Comparison of ENCODE assay signal across 17 cellular contexts in the genomic region with DNA sequence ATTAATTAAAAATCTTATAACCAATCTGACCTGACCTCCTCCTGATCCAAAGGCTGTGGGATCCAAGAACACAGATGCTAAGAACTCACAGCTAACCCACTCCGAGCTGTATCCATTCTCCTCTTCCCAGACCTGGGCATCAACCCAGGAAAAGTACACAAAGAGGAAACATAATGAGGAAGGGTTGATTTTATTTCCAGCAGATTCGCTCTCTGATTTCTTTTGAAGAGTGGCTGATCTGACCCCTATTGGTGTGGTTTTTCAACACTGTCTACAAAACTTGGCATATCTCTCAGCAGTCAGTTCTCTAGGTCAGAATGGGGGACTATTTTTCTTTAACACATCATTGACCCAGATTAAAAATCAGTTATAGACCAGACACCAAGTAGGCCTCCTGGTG.
DNase-seq lines count a peak whose midpoint lies in the region; ATAC-seq, FAIRE-seq and TF ChIP-seq lines count a peak whose summit lies in the region.
"Had no signal": no experiment of that assay in that cellular context is flagged by ENCODE, and none has a peak within 500 bp of the region (broad histone marks: within the 10 kb centered on the region; RNA-seq: fewer than 3 reads in every experiment).

No MANE protein-coding gene starts in this region.

- H2BK20ac ChIP-seq in H9 (ENCODE audit: low read depth, low read length, poor library complexity, severe bottlenecking) = no peak overlapping the region

- H4K8ac ChIP-seq in H9 (replicated peaks; ENCODE audit: insufficient read length, low read depth, low read length) = no peak overlapping the region

- no peak overlapping the region for H4K5ac ChIP-seq in H9 (ENCODE audit: insufficient read length, low read depth, low read length)

- H3K79me1 ChIP-seq in H9 (ENCODE audit: insufficient read depth, low read depth, low read length, poor library complexity, severe bottlenecking) = no peaks in the 10 kb centered on the region

- no peak overlapping the region for H2BK120ac ChIP-seq in H9 (ENCODE audit: low read depth, low read length, poor library complexity, severe bottlenecking)

- no peak overlapping the region for H2BK12ac ChIP-seq in H9 (ENCODE audit: insufficient read length, low read depth, low read length)

- peaks cover 7 to 8% of the 10 kb centered on the region in 2 experiments for H3K4me1 Mint-ChIP-seq in H9

- H3K4me2 ChIP-seq in HepG2 (ENCODE audit: low read depth, low read length) (no peak overlapping the region), H9 (ENCODE audit: insufficient read depth, insufficient read length, low read length) (no peak overlapping the region)
- H3K4me2 ChIP-seq: KMS-11 had no signal

- no TSS peak for BruUV-seq in HepG2 (replicated peaks; lab: Mats Ljungman, UMichigan)

- H4K20me1 ChIP-seq in HepG2 (ENCODE audit: insufficient read depth, low read length) (no peaks in the 10 kb centered on the region), H9 (ENCODE audit: control insufficient read depth, insufficient read depth, insufficient read length) (no peaks in the 10 kb centered on the region)

- no peak overlapping the region for H3K9ac ChIP-seq in liver (ENCODE audit: low read depth in 1 of 2, low read length in 2 of 2)
- H3K9ac ChIP-seq in HepG2 (ENCODE audit: insufficient read depth, low read depth, low read length) = no peak overlapping the region
- H3K9ac ChIP-seq in H9 (ENCODE audit: extremely low read depth, insufficient read length, low read length) = no peak overlapping the region
- H3K9ac ChIP-seq: KMS-11 had no signal

- no peaks in the 10 kb centered on the region for H3K79me2 ChIP-seq in HepG2 (ENCODE audit: insufficient read depth, low read length)
- no peaks in the 10 kb centered on the region for H3K79me2 ChIP-seq in H9 (ENCODE audit: insufficient read depth, low read length)

- no peaks in the 10 kb centered on the region for H3K36me3 Mint-ChIP-seq in H9 (ENCODE audit: insufficient read depth in 1 of 3, low read depth in 3 of 3)

- H3K27me3 ChIP-seq in liver (ENCODE audit: control insufficient read depth in 4 of 4, insufficient read depth in 4 of 4, low read length in 3 of 4) (no peaks in the 10 kb centered on the region), HepG2 (ENCODE audit: control insufficient read depth in 1 of 2, insufficient read depth in 2 of 2, low read length in 2 of 2) (no peaks in the 10 kb centered on the region; a peak in 1 of 5 replicates), dorsolateral prefrontal cortex (no peaks in the 10 kb centered on the region), H9 (ENCODE audit: insufficient read depth, low read length) (no peaks in the 10 kb centered on the region)
- H3K27me3 ChIP-seq: MG63 had no signal

- no peak overlapping the region for H3K27ac Mint-ChIP-seq in H9

- no peaks in the 10 kb centered on the region for H3K23me2 ChIP-seq in H9 (ENCODE audit: insufficient read length, low read depth, low read length, poor library complexity, severe bottlenecking)

- H2AFZ ChIP-seq in HepG2 (ENCODE audit: low read length) (no peak overlapping the region), H9 (ENCODE audit: low read length) (no peak overlapping the region)

- no peak overlapping the region for H2BK15ac ChIP-seq in H9 (ENCODE audit: low read depth, low read length)

- in situ Hi-C loops in HepG2 (cut with HindIII; ENCODE audit: extremely low pct_ligation_motif_present, low pct_unique_long_range_greater_than_20kb) = no loop called here

- POLR2A ChIA-PET in HepG2 (lab: Yijun Ruan, JAX) = no interaction called here

- DNase-seq in HepG2 (ENCODE audit: low spot score) (no peak), dorsolateral prefrontal cortex (no peak), midbrain (lab: John Stamatoyannopoulos, UW) (peak; percentile 57), NCI-H146 treated with DMSO at 0.1 percent for 48 hours (lab: John Stamatoyannopoulos, UW; ENCODE audit: unreplicated experiment) (no peak), H9 (no peak), cerebellar nuclear complex (lab: John Stamatoyannopoulos, UW) (no peak), DMS53 (lab: John Stamatoyannopoulos, UW) (no peak)
- DNase-seq: COR-L47, MG63, NCI-H1105 treated with DMSO at 0.1 percent for 48 hours, NCI-H2029, NCI-H510A treated with DMSO at 0.1 percent for 48 hours, SHP77 treated with DMSO at 0.1 percent for 48 hours had no signal

- H3K27me3 Mint-ChIP-seq in H9 (ENCODE audit: low read depth) = no peaks in the 10 kb centered on the region

- FAIRE-seq in HepG2 (lab: Jason Lieb, UNC) = no peak

- no peak overlapping the region for H3K14ac ChIP-seq in H9 (ENCODE audit: insufficient read depth, low read length)

- H4K91ac ChIP-seq in H9 (ENCODE audit: insufficient read length, low read depth, low read length) = no peak overlapping the region

- CTCF ChIA-PET in HepG2 (lab: Yijun Ruan, JAX; ENCODE audit: low intra/inter-chr PET ratio, low total read pairs) = no interaction called here

- H3K4me1 ChIP-seq in liver (ENCODE audit: control insufficient read depth in 4 of 4, insufficient read depth in 4 of 4, low read length in 3 of 4) (no peaks in the 10 kb centered on the region), HepG2 (ENCODE audit: insufficient read depth, low read length) (no peaks in the 10 kb centered on the region), H9 (ENCODE audit: insufficient read depth, low read length) (no peaks in the 10 kb centered on the region)

- 57% methylated on average over 2 of the region's 2 CpGs for WGBS in liver
- 21% methylated on average over 2 of the region's 2 CpGs for WGBS in HepG2 (ENCODE audit: low lambda C conversion rate)
- WGBS in H9 (ENCODE audit: extremely low coverage, insufficient read length, low lambda C conversion rate) = no CpG with 5 or more reads among the region's 2 CpGs

- H3K4ac ChIP-seq in H9 (ENCODE audit: low read depth, low read length) = no peak overlapping the region

- TF ChIP-seq CTCF in liver (IDR thresholded peaks at IDR 0.05; ENCODE audit: low read depth, low read length, missing input control) (no peak), HepG2 (CRISPR knock-in tag; IDR thresholded peaks at IDR 0.05) (no peak), dorsolateral prefrontal cortex (IDR thresholded peaks at IDR 0.05 in 54 of 56, conservative IDR thresholded peaks at IDR 0.05 in 2 of 56; ENCODE audit: low read depth in 1 of 56, partially characterized antibody in 56 of 56) (peak in 43 of 56 donors; percentile 20 to 65 (median 40)), H9 (conservative IDR thresholded peaks at IDR 0.05) (no peak)

- no peak overlapping the region for H2AK5ac ChIP-seq in H9 (ENCODE audit: insufficient read length, low read length)

- TF ChIP-seq EP300 in HepG2 (IDR thresholded peaks at IDR 0.05; ENCODE audit: low read depth in 2 of 2, low read length in 2 of 2) = no peak
- TF ChIP-seq EP300 in HepG2 (CRISPR knock-in tag; IDR thresholded peaks at IDR 0.05; ENCODE audit: borderline replicate concordance) = no peak

- TF ChIP-seq RAD21 in liver (IDR thresholded peaks at IDR 0.05) (peak; percentile 29 to 43), HepG2 (CRISPR knock-in tag; IDR thresholded peaks at IDR 0.05) (no peak)

- H3K36me3 ChIP-seq in liver (ENCODE audit: control insufficient read depth in 4 of 4, insufficient read depth in 3 of 4, low read depth in 1 of 4, low read length in 3 of 4) (no peaks in the 10 kb centered on the region), HepG2 (replicated peaks in 1 of 2; ENCODE audit: control insufficient read depth in 1 of 2, insufficient read depth in 2 of 2, low read length in 2 of 2) (no peaks in the 10 kb centered on the region)
- H3K36me3 ChIP-seq: MG63 had no signal

- H3K27ac ChIP-seq in liver (ENCODE audit: low read depth in 1 of 2, low read length in 2 of 2) = no peak overlapping the region
- no peak overlapping the region for H3K27ac ChIP-seq in HepG2 (ENCODE audit: extremely low read length, insufficient read depth, low read length)
- peak overlapping the region in 19 of 59 donors; percentile 0 to 73 (median 26) for H3K27ac ChIP-seq in dorsolateral prefrontal cortex
- H3K27ac ChIP-seq in H9 (ENCODE audit: insufficient read length, low read depth, low read length) = no peak overlapping the region
- H3K27ac ChIP-seq: 22Rv1, C4-2B, KMS-11 had no signal

- intact Hi-C loops in HepG2 (cut with micrococcal nuclease; ENCODE audit: unreplicated experiment) = no loop called here
- intact Hi-C loops in dorsolateral prefrontal cortex (cut with DNase I) = loop anchor here in 1 of 2 donors (5.0 kb wide), 1 partner anchor 236 kb away; no protein-coding TSS in a partner anchor

- H3K4me3 ChIP-seq in liver (ENCODE audit: low read depth in 1 of 3, low read length in 3 of 3) (no peak overlapping the region), HepG2 (replicated peaks in 1 of 3; ENCODE audit: insufficient read depth in 1 of 3, low read depth in 2 of 3, low read length in 3 of 3) (no peak overlapping the region), dorsolateral prefrontal cortex (peak overlapping the region in 3 of 59 donors; percentile 4 to 20 (median 16))
- H3K4me3 ChIP-seq: MG63 had no signal

- TF ChIP-seq POLR2A in HepG2 (IDR thresholded peaks at IDR 0.05; ENCODE audit: insufficient read depth in 1 of 2, low read depth in 2 of 2, low read length in 2 of 2) = no peak

- peaks cover 3 to 6% of the 10 kb centered on the region in 2 experiments; a peak in 4 of 5 replicates for H3K9me3 Mint-ChIP-seq in H9

- H3K9me3 ChIP-seq in liver (ENCODE audit: control insufficient read depth in 4 of 4, low read length in 3 of 4) (no peaks in the 10 kb centered on the region), HepG2 (ENCODE audit: low read length) (no peaks in the 10 kb centered on the region), H9 (ENCODE audit: control insufficient read depth, low read depth, low read length) (no peaks in the 10 kb centered on the region)

- ATAC-seq in HepG2 = no peak

- H3K18ac ChIP-seq in H9 (ENCODE audit: insufficient read length, low read depth, low read length) = no peak overlapping the region

- no peak overlapping the region for H3K23ac ChIP-seq in H9 (ENCODE audit: insufficient read length, low read depth, low read length)

- H3K56ac ChIP-seq in H9 (ENCODE audit: insufficient read length, low read depth, low read length) = no peak overlapping the region

- H3K4me3 Mint-ChIP-seq in H9 = no peak overlapping the region

- no peak overlapping the region for H3T11ph ChIP-seq in H9 (ENCODE audit: low read length)

- H2BK5ac ChIP-seq in H9 (ENCODE audit: insufficient read length, low read length) = no peak overlapping the region

TF ChIP-seq in liver, 16 proteins besides CTCF, POLR2A, EP300 and RAD21 (continues in another document):
- TF ChIP-seq GABPA (IDR thresholded peaks at IDR 0.05 in 1 of 2, conservative IDR thresholded peaks at IDR 0.05 in 1 of 2) (no peak), YY1 (IDR thresholded peaks at IDR 0.05) (no peak)

TF ChIP-seq in HepG2, 621 proteins besides CTCF, POLR2A, EP300 and RAD21 (continues in another document):
- TF ChIP-seq CEBPG (CRISPR knock-in tag; IDR thresholded peaks at IDR 0.05) = no peak
- no peak for TF ChIP-seq HES4 (CRISPR knock-in tag; IDR thresholded peaks at IDR 0.05; ENCODE audit: borderline replicate concordance)
- TF ChIP-seq ZNF749 (CRISPR knock-in tag; IDR thresholded peaks at IDR 0.05; ENCODE audit: borderline replicate concordance) = no peak

Comparison
In these comparisons a context has a peak if more than half of its experiments do, and no peak if none do; other contexts are left out.
1. CTCF ChIP-seq: peak in dorsolateral prefrontal cortex (43 of 56); none in liver (single experiment), HepG2 (single experiment) and H9 (single experiment).